1 cellular context compared by ENCODE assay signal in the genomic region with DNA sequence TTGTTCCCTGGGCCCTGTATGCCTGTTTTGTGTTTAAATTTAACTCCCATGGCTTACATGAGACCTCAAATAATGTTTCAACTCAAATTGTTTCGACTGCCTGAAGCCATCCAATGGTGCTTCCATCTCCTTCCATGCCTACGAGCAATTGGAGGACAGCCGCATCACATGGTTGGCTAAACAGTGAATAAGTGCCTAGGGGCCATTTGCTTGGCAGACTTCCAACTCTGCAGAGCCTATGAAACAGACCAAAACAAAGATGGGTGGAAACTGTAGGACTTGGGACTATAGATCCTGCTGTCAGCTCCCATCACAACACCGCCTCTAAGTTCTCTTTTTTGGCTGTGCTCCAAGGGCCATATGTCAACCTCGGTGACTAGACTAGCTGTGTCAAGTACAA.
TF ChIP-seq lines count a peak whose summit lies in the region.

No MANE protein-coding gene starts in this region.

TF ChIP-seq in SK-N-SH treated with all-trans-retinoic acid at 6 μM for 48 hours, 23 proteins besides CTCF, POLR2A, EP300 and RAD21 (continued from another document):
- TF ChIP-seq, protein P1, sequence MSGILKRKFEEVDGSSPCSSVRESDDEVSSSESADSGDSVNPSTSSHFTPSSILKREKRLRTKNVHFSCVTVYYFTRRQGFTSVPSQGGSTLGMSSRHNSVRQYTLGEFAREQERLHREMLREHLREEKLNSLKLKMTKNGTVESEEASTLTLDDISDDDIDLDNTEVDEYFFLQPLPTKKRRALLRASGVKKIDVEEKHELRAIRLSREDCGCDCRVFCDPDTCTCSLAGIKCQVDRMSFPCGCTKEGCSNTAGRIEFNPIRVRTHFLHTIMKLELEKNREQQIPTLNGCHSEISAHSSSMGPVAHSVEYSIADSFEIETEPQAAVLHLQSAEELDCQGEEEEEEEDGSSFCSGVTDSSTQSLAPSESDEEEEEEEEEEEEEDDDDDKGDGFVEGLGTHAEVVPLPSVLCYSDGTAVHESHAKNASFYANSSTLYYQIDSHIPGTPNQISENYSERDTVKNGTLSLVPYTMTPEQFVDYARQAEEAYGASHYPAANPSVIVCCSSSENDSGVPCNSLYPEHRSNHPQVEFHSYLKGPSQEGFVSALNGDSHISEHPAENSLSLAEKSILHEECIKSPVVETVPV (CRISPR knock-in tag; IDR thresholded peaks at IDR 0.05): no peak
- TF ChIP-seq ZFP30 (CRISPR knock-in tag; IDR thresholded peaks at IDR 0.05) (no peak), TCF4 (CRISPR knock-in tag; IDR thresholded peaks at IDR 0.05; ENCODE audit: borderline replicate concordance) (no peak), ISL1 (CRISPR knock-in tag; IDR thresholded peaks at IDR 0.05) (no peak), BACH2 (CRISPR knock-in tag; IDR thresholded peaks at IDR 0.05; ENCODE audit: borderline replicate concordance) (no peak), RARB (CRISPR knock-in tag; IDR thresholded peaks at IDR 0.05) (no peak), TOX (CRISPR knock-in tag; IDR thresholded peaks at IDR 0.05; ENCODE audit: borderline replicate concordance) (no peak), ZFP3 (CRISPR knock-in tag; IDR thresholded peaks at IDR 0.05) (no peak), ZNF565 (CRISPR knock-in tag; conservative IDR thresholded peaks at IDR 0.05; ENCODE audit: low read depth) (no peak), ESRRG (CRISPR knock-in tag; IDR thresholded peaks at IDR 0.05) (no peak), ZNF70 (CRISPR knock-in tag; IDR thresholded peaks at IDR 0.05) (no peak)
- TF ChIP-seq, protein P2, sequence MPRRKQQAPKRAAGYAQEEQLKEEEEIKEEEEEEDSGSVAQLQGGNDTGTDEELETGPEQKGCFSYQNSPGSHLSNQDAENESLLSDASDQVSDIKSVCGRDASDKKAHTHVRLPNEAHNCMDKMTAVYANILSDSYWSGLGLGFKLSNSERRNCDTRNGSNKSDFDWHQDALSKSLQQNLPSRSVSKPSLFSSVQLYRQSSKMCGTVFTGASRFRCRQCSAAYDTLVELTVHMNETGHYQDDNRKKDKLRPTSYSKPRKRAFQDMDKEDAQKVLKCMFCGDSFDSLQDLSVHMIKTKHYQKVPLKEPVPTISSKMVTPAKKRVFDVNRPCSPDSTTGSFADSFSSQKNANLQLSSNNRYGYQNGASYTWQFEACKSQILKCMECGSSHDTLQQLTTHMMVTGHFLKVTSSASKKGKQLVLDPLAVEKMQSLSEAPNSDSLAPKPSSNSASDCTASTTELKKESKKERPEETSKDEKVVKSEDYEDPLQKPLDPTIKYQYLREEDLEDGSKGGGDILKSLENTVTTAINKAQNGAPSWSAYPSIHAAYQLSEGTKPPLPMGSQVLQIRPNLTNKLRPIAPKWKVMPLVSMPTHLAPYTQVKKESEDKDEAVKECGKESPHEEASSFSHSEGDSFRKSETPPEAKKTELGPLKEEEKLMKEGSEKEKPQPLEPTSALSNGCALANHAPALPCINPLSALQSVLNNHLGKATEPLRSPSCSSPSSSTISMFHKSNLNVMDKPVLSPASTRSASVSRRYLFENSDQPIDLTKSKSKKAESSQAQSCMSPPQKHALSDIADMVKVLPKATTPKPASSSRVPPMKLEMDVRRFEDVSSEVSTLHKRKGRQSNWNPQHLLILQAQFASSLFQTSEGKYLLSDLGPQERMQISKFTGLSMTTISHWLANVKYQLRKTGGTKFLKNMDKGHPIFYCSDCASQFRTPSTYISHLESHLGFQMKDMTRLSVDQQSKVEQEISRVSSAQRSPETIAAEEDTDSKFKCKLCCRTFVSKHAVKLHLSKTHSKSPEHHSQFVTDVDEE (CRISPR knock-in tag; IDR thresholded peaks at IDR 0.05): no peak
- TF ChIP-seq, protein P3, sequence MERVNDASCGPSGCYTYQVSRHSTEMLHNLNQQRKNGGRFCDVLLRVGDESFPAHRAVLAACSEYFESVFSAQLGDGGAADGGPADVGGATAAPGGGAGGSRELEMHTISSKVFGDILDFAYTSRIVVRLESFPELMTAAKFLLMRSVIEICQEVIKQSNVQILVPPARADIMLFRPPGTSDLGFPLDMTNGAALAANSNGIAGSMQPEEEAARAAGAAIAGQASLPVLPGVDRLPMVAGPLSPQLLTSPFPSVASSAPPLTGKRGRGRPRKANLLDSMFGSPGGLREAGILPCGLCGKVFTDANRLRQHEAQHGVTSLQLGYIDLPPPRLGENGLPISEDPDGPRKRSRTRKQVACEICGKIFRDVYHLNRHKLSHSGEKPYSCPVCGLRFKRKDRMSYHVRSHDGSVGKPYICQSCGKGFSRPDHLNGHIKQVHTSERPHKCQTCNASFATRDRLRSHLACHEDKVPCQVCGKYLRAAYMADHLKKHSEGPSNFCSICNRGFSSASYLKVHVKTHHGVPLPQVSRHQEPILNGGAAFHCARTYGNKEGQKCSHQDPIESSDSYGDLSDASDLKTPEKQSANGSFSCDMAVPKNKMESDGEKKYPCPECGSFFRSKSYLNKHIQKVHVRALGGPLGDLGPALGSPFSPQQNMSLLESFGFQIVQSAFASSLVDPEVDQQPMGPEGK (CRISPR knock-in tag; IDR thresholded peaks at IDR 0.05; ENCODE audit: borderline replicate concordance): no peak
